ENCODE assay signal across 1 cellular context in the genomic region with DNA sequence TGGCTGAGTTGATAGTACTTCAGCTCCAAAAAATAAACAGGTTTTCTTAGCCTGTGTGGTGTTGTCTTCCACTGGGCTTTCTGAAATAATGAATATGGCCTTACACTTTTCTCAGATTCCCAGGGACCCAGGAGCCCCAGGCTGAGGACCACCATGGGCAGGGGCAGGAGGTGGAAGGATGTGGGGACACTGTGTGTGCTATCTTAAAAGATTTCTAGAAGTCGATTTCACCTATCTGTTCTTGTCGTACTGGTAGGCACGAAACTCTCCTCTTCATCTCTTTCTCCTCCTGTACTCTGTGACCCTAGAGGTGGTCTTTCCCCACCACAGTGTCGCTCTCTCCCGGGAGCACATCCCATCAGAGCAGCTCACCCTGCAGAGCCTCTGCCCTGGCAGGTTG.
TF ChIP-seq lines count a peak whose summit lies in the region.

No MANE protein-coding gene starts in this region.

TF ChIP-seq in H1, 55 proteins besides CTCF, POLR2A, EP300 and RAD21:
- TF ChIP-seq POLR2AphosphoS5 (IDR thresholded peaks at IDR 0.05; ENCODE audit: low read depth, low read length) (no peak), ASH2L (IDR thresholded peaks at IDR 0.05; ENCODE audit: low read length) (no peak), HDAC2 (IDR thresholded peaks at IDR 0.05; ENCODE audit: borderline replicate concordance in 1 of 2, low read depth in 2 of 2, low read length in 2 of 2) (no peak), YY1 (IDR thresholded peaks at IDR 0.05; ENCODE audit: low read depth, low read length) (no peak), TCF12 (IDR thresholded peaks at IDR 0.05; ENCODE audit: low read depth, low read length) (no peak), SP2 (IDR thresholded peaks at IDR 0.05; ENCODE audit: low read length) (no peak), MAFK (IDR thresholded peaks at IDR 0.05; ENCODE audit: low read depth, low read length) (no peak), KDM1A (IDR thresholded peaks at IDR 0.05; ENCODE audit: borderline replicate concordance, low read length) (no peak), TBP (IDR thresholded peaks at IDR 0.05; ENCODE audit: low read depth, low read length) (no peak), CEBPB (IDR thresholded peaks at IDR 0.05; ENCODE audit: low read depth, low read length) (no peak), GABPA (IDR thresholded peaks at IDR 0.05; ENCODE audit: borderline replicate concordance, insufficient read depth, low read length) (no peak), NANOG (IDR thresholded peaks at IDR 0.05; ENCODE audit: insufficient read depth, low read depth, low read length, poor library complexity, severe bottlenecking) (no peak), USF2 (IDR thresholded peaks at IDR 0.05; ENCODE audit: low read length) (no peak)
- TF ChIP-seq, protein P1, sequence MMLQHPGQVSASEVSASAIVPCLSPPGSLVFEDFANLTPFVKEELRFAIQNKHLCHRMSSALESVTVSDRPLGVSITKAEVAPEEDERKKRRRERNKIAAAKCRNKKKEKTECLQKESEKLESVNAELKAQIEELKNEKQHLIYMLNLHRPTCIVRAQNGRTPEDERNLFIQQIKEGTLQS (IDR thresholded peaks at IDR 0.05; ENCODE audit: insufficient read depth, low read depth, low read length), result no peak
TF ChIP-seq in H1: peak in this region for 0.
